10 cellular contexts compared by ENCODE assay signal in genomic region chr3:58356054-58356453, GRCh38. TPM values are rescaled to one million over a fixed set of nuclear protein-coding genes. Genes with fewer than 3 reads are reported as not detected.
A peak's percentile ranks its signal among the peaks of the same experiment; 100 is the strongest.
DNase-seq lines count a peak whose midpoint lies in the region; ATAC-seq and TF ChIP-seq lines count a peak whose summit lies in the region.
"Had no signal": no experiment of that assay in that cellular context is flagged by ENCODE, and none has a peak within 500 bp of the region (broad histone marks: within the 10 kb centered on the region; RNA-seq: fewer than 3 reads in every experiment).

No MANE protein-coding gene starts in this region.

- H3K27ac Mint-ChIP-seq in natural killer cell = peak overlapping the region; percentile 36 to 60
- H3K27ac Mint-ChIP-seq in natural killer cell treated with Interleukin-12 subunit alpha and Interleukin-12 subunit beta and Interleukin-15 and Interleukin-18, amount 100 ng/mL, for 72 hours = peak overlapping the region in 1 of 2 donors; percentile 77

- no peak overlapping the region for H2AFZ ChIP-seq in hepatocyte

- H3K4me1 Mint-ChIP-seq in natural killer cell = peaks cover 64 to 68% of the 10 kb centered on the region in 2 donors
- peaks cover 41 to 44% of the 10 kb centered on the region in 2 donors for H3K4me1 Mint-ChIP-seq in natural killer cell treated with Interleukin-12 subunit alpha and Interleukin-12 subunit beta and Interleukin-15 and Interleukin-18, amount 100 ng/mL, for 72 hours (ENCODE audit: low read depth in 2 of 2)

- H3K4me3 Mint-ChIP-seq in natural killer cell = no peak overlapping the region
- H3K4me3 Mint-ChIP-seq in natural killer cell treated with Interleukin-12 subunit alpha and Interleukin-12 subunit beta and Interleukin-15 and Interleukin-18, amount 100 ng/mL, for 72 hours = no peak overlapping the region
- H3K4me3 Mint-ChIP-seq: CD8-positive, alpha-beta memory T cell had no signal

- H3K27me3 ChIP-seq in Peyer's patch (no peaks in the 10 kb centered on the region), hepatocyte (no peaks in the 10 kb centered on the region)

- TF ChIP-seq POLR2A in Peyer's patch (IDR thresholded peaks at IDR 0.05) = no peak

- H3K9me3 Mint-ChIP-seq in natural killer cell = no peaks in the 10 kb centered on the region
- H3K9me3 Mint-ChIP-seq in natural killer cell treated with Interleukin-12 subunit alpha and Interleukin-12 subunit beta and Interleukin-15 and Interleukin-18, amount 100 ng/mL, for 72 hours = no peaks in the 10 kb centered on the region
- H3K9me3 Mint-ChIP-seq: CD8-positive, alpha-beta memory T cell had no signal

- no peak for ATAC-seq in natural killer cell
- no peak for ATAC-seq in natural killer cell treated with Interleukin-12 subunit alpha and Interleukin-12 subunit beta and Interleukin-15 and Interleukin-18, amount 100 ng/mL, for 72 hours
- no peak for ATAC-seq in GM21723 (IDR thresholded peaks at IDR 0.05; ENCODE audit: unreplicated experiment)

- intact Hi-C loops in natural killer cell (cut with micrococcal nuclease) = no loop called here

- no peaks in the 10 kb centered on the region for H4K20me1 ChIP-seq in hepatocyte (ENCODE audit: insufficient read depth, poor library complexity, severe bottlenecking)

- H3K4me2 ChIP-seq in hepatocyte = no peak overlapping the region

- H3K4me1 ChIP-seq in Peyer's patch = peaks cover 0 to 16% (median 5%) of the 10 kb centered on the region in 4 donors
- H3K4me1 ChIP-seq in hepatocyte (ENCODE audit: insufficient read depth) = no peaks in the 10 kb centered on the region

- H3K36me3 ChIP-seq in Peyer's patch = no peaks in the 10 kb centered on the region
- no peaks in the 10 kb centered on the region for H3K36me3 ChIP-seq in hepatocyte (replicated peaks; ENCODE audit: insufficient read depth, low read depth)

- H3K9me3 ChIP-seq in Peyer's patch = no peaks in the 10 kb centered on the region
- no peaks in the 10 kb centered on the region for H3K9me3 ChIP-seq in hepatocyte (ENCODE audit: low read depth)

- TF ChIP-seq CTCF in natural killer cell (IDR thresholded peaks at IDR 0.05) (no peak), Peyer's patch (IDR thresholded peaks at IDR 0.05) (no peak), hepatocyte (IDR thresholded peaks at IDR 0.05; ENCODE audit: poor library complexity) (no peak)

- H3K4me3 ChIP-seq in Peyer's patch (no peak overlapping the region), hepatocyte (no peak overlapping the region)

- no peaks in the 10 kb centered on the region for H3K36me3 Mint-ChIP-seq in natural killer cell
- H3K36me3 Mint-ChIP-seq in natural killer cell treated with Interleukin-12 subunit alpha and Interleukin-12 subunit beta and Interleukin-15 and Interleukin-18, amount 100 ng/mL, for 72 hours = no peaks in the 10 kb centered on the region

- H3K27ac ChIP-seq in Peyer's patch (peak overlapping the region in 1 of 4 donors; percentile 77), hepatocyte (no peak overlapping the region)

- no peaks in the 10 kb centered on the region for H3K27me3 Mint-ChIP-seq in natural killer cell (ENCODE audit: low read depth in 2 of 2)
- no peaks in the 10 kb centered on the region for H3K27me3 Mint-ChIP-seq in natural killer cell treated with Interleukin-12 subunit alpha and Interleukin-12 subunit beta and Interleukin-15 and Interleukin-18, amount 100 ng/mL, for 72 hours
- H3K27me3 Mint-ChIP-seq: CD8-positive, alpha-beta memory T cell had no signal

- H3K9me2 ChIP-seq in hepatocyte (replicated peaks; ENCODE audit: insufficient read depth) = no peaks in the 10 kb centered on the region

- 42% methylated on average over 4 of the region's 4 CpGs for WGBS in hepatocyte (ENCODE audit: low lambda C conversion rate, missing lambda C conversion rate)

- no peak for DNase-seq in natural killer cell
- no peak for DNase-seq in natural killer cell treated with Interleukin-12 subunit alpha and Interleukin-12 subunit beta and Interleukin-15 and Interleukin-18, amount 100 ng/mL, for 72 hours (ENCODE audit: low spot score)
- DNase-seq in Peyer's patch = peak in 2 of 3 donors; percentile 58 to 69
- DNase-seq in hepatocyte (ENCODE audit: low spot score) = peak; percentile 34
- DNase-seq in ureter (ENCODE audit: low spot score) = peak; percentile 56
- no peak for DNase-seq in islet precursor cell
- DNase-seq in NCI-H446 (lab: John Stamatoyannopoulos, UW) = no peak
- DNase-seq: CD8-positive, alpha-beta memory T cell; GOT3 had no signal

- H3K79me2 ChIP-seq in hepatocyte = peaks cover 14% of the 10 kb centered on the region

RNA-seq across cellular contexts. Expression of gene PXK, which starts 23.4 kb away (rescaled TPM):
- 10 to 100 TPM; 42.1 to 53.8 (median 48.9) TPM for total RNA-seq in natural killer cell
- 10 to 100 TPM; 63.8 to 67.8 TPM for total RNA-seq in natural killer cell treated with Interleukin-12 subunit alpha and Interleukin-12 subunit beta and Interleukin-15 and Interleukin-18, amount 100 ng/mL, for 72 hours
- 10 to 100 TPM; 15.3 to 73.4 (median 28.4) TPM for total RNA-seq in Peyer's patch
- total RNA-seq in hepatocyte = 29.5 and 31.3 TPM in 2 replicates
- polyA plus RNA-seq in hepatocyte = 37.8 and 38.7 TPM in 2 replicates
- 26.8 TPM for total RNA-seq in ureter

RNA-seq across cellular contexts. Expression of gene HTD2, which starts 49.7 kb away (rescaled TPM):
- 1 to 10 TPM; 3.3 to 5.5 (median 3.7) TPM for total RNA-seq in natural killer cell
- 10 to 100 TPM in 1 of 2 donors, 1 to 10 TPM in 1; 6.7 to 11.6 TPM for total RNA-seq in natural killer cell treated with Interleukin-12 subunit alpha and Interleukin-12 subunit beta and Interleukin-15 and Interleukin-18, amount 100 ng/mL, for 72 hours
- 10 to 100 TPM in 1 of 4 donors, 1 to 10 TPM in 2, not detected in 1; 4.8 to 12.8 (median 6.5) TPM for total RNA-seq in Peyer's patch
- 4.5 and 13.0 TPM in 2 replicates for total RNA-seq in hepatocyte
- 18.1 and 19.0 TPM in 2 replicates for polyA plus RNA-seq in hepatocyte
- 7.4 TPM for total RNA-seq in ureter

RNA-seq across cellular contexts. Expression of gene RPP14, which starts 50.0 kb away (rescaled TPM):
- total RNA-seq in natural killer cell = 10 to 100 TPM; 13.1 to 18.8 (median 17.0) TPM
- 10 to 100 TPM; 17.0 to 34.0 TPM for total RNA-seq in natural killer cell treated with Interleukin-12 subunit alpha and Interleukin-12 subunit beta and Interleukin-15 and Interleukin-18, amount 100 ng/mL, for 72 hours
- 10 to 100 TPM in 3 of 4 donors, 1 to 10 TPM in 1; 9.9 to 23.1 (median 13.4) TPM for total RNA-seq in Peyer's patch
- total RNA-seq in hepatocyte = 18.3 and 18.5 TPM in 2 replicates
- 13.8 and 14.0 TPM in 2 replicates for polyA plus RNA-seq in hepatocyte
- total RNA-seq in ureter = 17.0 TPM

Comparison
In these comparisons a context has a peak if more than half of its experiments do, and no peak if none do; other contexts are left out.
1. DNase-seq: peak in Peyer's patch (2 of 3), hepatocyte (single experiment) and ureter (single experiment); none in natural killer cell (single experiment), natural killer cell treated with Interleukin-12 subunit alpha and Interleukin-12 subunit beta and Interleukin-15 and Interleukin-18, amount 100 ng/mL, for 72 hours (single experiment), islet precursor cell (single experiment) and NCI-H446 (0 of 2).